Comparison of ENCODE assay signal across 14 cellular contexts in genomic region chr1:195053478-195053877, GRCh38.
DNase-seq lines count a peak whose midpoint lies in the region; ATAC-seq and TF ChIP-seq lines count a peak whose summit lies in the region.
"Had no signal": no experiment of that assay in that cellular context is flagged by ENCODE, and none has a peak within 500 bp of the region (broad histone marks: within the 10 kb centered on the region; RNA-seq: fewer than 3 reads in every experiment).

No MANE protein-coding gene starts in this region.

- TF ChIP-seq POLR2A in gastroesophageal sphincter (IDR thresholded peaks at IDR 0.05) = no peak

- WGBS in gastroesophageal sphincter (ENCODE audit: low coverage in 1 of 2), 2 donors = 20 to 29% methylated on average over 2 of the region's 2 CpGs

- H3K9me3 ChIP-seq in CD8-positive, alpha-beta T cell (ENCODE audit: low read length) = no peaks in the 10 kb centered on the region
- H3K9me3 ChIP-seq in HAP-1 (no peaks in the 10 kb centered on the region), gastroesophageal sphincter (no peaks in the 10 kb centered on the region)
- H3K9me3 ChIP-seq: suprapubic skin had no signal

- H3K27ac Mint-ChIP-seq in CD8-positive, alpha-beta T cell = no peak overlapping the region
- H3K27ac Mint-ChIP-seq: activated naive CD8-positive, alpha-beta T cell; dendritic cell treated with granulocyte-macrophage colony-stimulating factor and Interleukin-4, amounts not matched to agents 40 ng/mL and 50 ng/mL, for 4 days had no signal

- no peak for TF ChIP-seq CTCF in CD8-positive, alpha-beta T cell (IDR thresholded peaks at IDR 0.05)
- no peak for TF ChIP-seq CTCF in astrocyte of the cerebellum (IDR thresholded peaks at IDR 0.05; ENCODE audit: low read depth, low read length, missing control alignments)
- no peak for TF ChIP-seq CTCF in gastroesophageal sphincter (IDR thresholded peaks at IDR 0.05)

- no peak for TF ChIP-seq EP300 in gastroesophageal sphincter (IDR thresholded peaks at IDR 0.05)

- no peaks in the 10 kb centered on the region for H3K27me3 ChIP-seq in CD8-positive, alpha-beta T cell (ENCODE audit: insufficient read depth, low read length)
- no peaks in the 10 kb centered on the region for H3K27me3 ChIP-seq in HAP-1 (ENCODE audit: low read depth)
- no peaks in the 10 kb centered on the region for H3K27me3 ChIP-seq in gastroesophageal sphincter
- H3K27me3 ChIP-seq: suprapubic skin had no signal

- H3K36me3 Mint-ChIP-seq in CD8-positive, alpha-beta T cell = no peaks in the 10 kb centered on the region
- H3K36me3 Mint-ChIP-seq: activated naive CD8-positive, alpha-beta T cell had no signal

- H3K36me3 ChIP-seq in CD8-positive, alpha-beta T cell (ENCODE audit: insufficient read depth, low read length) = no peaks in the 10 kb centered on the region
- H3K36me3 ChIP-seq in HAP-1 (replicated peaks) (no peaks in the 10 kb centered on the region), gastroesophageal sphincter (no peaks in the 10 kb centered on the region)
- H3K36me3 ChIP-seq: suprapubic skin had no signal

- no peak for ATAC-seq in CD8-positive, alpha-beta T cell
- ATAC-seq in GM18870 (IDR thresholded peaks at IDR 0.05; ENCODE audit: unreplicated experiment) (peak; percentile 78), gastroesophageal sphincter (no peak), sciatic nerve (no peak)

- H3K4me1 ChIP-seq in CD8-positive, alpha-beta T cell (ENCODE audit: insufficient read depth, low read length) = no peaks in the 10 kb centered on the region
- H3K4me1 ChIP-seq in HAP-1 = no peaks in the 10 kb centered on the region
- H3K4me1 ChIP-seq in gastroesophageal sphincter = no peaks in the 10 kb centered on the region
- H3K4me1 ChIP-seq: suprapubic skin had no signal

- no peak overlapping the region for H3K27ac ChIP-seq in CD8-positive, alpha-beta T cell (ENCODE audit: low read depth, low read length)
- no peak overlapping the region for H3K27ac ChIP-seq in gastroesophageal sphincter
- H3K27ac ChIP-seq: suprapubic skin had no signal

- H3K4me1 Mint-ChIP-seq in CD8-positive, alpha-beta T cell (ENCODE audit: low read depth) = peaks cover 3% of the 10 kb centered on the region

- no peaks in the 10 kb centered on the region for H3K27me3 Mint-ChIP-seq in CD8-positive, alpha-beta T cell (ENCODE audit: low read depth)
- H3K27me3 Mint-ChIP-seq: activated naive CD8-positive, alpha-beta T cell; dendritic cell treated with granulocyte-macrophage colony-stimulating factor and Interleukin-4, amounts not matched to agents 40 ng/mL and 50 ng/mL, for 4 days had no signal

- in situ Hi-C loops in astrocyte of the cerebellum (cut with HindIII; ENCODE audit: low sequenced_read_pairs) (no loop called here), HAP-1 (cut with MboI; ENCODE audit: low sequenced_read_pairs) (no loop called here)

- intact Hi-C loops in CD8-positive, alpha-beta T cell (cut with DNase I, micrococcal nuclease) = no loop called here
- intact Hi-C loops in sciatic nerve (cut with DNase I) = no loop called here

- CTCF ChIA-PET in CD8-positive, alpha-beta T cell (lab: Charles Lee) = no interaction called here

- no peak for DNase-seq in CD8-positive, alpha-beta T cell
- DNase-seq in M059J (ENCODE audit: low read depth) (peak; percentile 24), astrocyte of the cerebellum (ENCODE audit: low read depth) (peak; percentile 4), HAP-1 (ENCODE audit: low spot score in 2 of 2) (no peak), NCI-H2107 treated with DMSO at 0.1 percent for 48 hours (lab: John Stamatoyannopoulos, UW; ENCODE audit: unreplicated experiment) (no peak), sciatic nerve (ENCODE audit: low spot score) (no peak)
- DNase-seq: activated CD8-positive, alpha-beta memory T cell treated with anti-CD3 and anti-CD28 coated beads for 24 hours; H7 had no signal

- H3K4me3 Mint-ChIP-seq in CD8-positive, alpha-beta T cell = peak overlapping the region; percentile 9
- H3K4me3 Mint-ChIP-seq: activated naive CD8-positive, alpha-beta T cell; dendritic cell treated with granulocyte-macrophage colony-stimulating factor and Interleukin-4, amounts not matched to agents 40 ng/mL and 50 ng/mL, for 4 days had no signal

- POLR2A ChIA-PET in CD8-positive, alpha-beta T cell (lab: Charles Lee) = no interaction called here

- no peaks in the 10 kb centered on the region for H3K9me3 Mint-ChIP-seq in CD8-positive, alpha-beta T cell

- H3K4me3 ChIP-seq in CD8-positive, alpha-beta T cell (ENCODE audit: low read depth, low read length) = no peak overlapping the region
- no peak overlapping the region for H3K4me3 ChIP-seq in astrocyte of the cerebellum (ENCODE audit: low read depth, low read length)
- no peak overlapping the region for H3K4me3 ChIP-seq in HAP-1
- H3K4me3 ChIP-seq in gastroesophageal sphincter = no peak overlapping the region
- H3K4me3 ChIP-seq: smooth muscle cell, suprapubic skin had no signal

Comparison
In these comparisons a context has a peak if more than half of its experiments do, and no peak if none do; other contexts are left out.
1. DNase-seq: peak in M059J (single experiment) and astrocyte of the cerebellum (single experiment); none in CD8-positive, alpha-beta T cell (0 of 7), HAP-1 (0 of 2), NCI-H2107 treated with DMSO at 0.1 percent for 48 hours (single experiment) and sciatic nerve (single experiment).